22 cellular contexts compared by ENCODE assay signal in genomic region chr20:43731469-43731868, GRCh38. TPM values are rescaled to one million over a fixed set of nuclear protein-coding genes. Genes with fewer than 3 reads are reported as not detected.
DNase-seq lines count a peak whose midpoint lies in the region; ATAC-seq and TF ChIP-seq lines count a peak whose summit lies in the region.
"Had no signal": no experiment of that assay in that cellular context is flagged by ENCODE, and none has a peak within 500 bp of the region (broad histone marks: within the 10 kb centered on the region; RNA-seq: fewer than 3 reads in every experiment).

No MANE protein-coding gene starts in this region.

- H2AK9ac ChIP-seq in IMR-90 (replicated peaks; ENCODE audit: low read depth, low read length, poor library complexity) = peak overlapping the region; percentile 50

- POLR2A ChIA-PET in IMR-90 (lab: Charles Lee; ENCODE audit: unreplicated experiment) (no interaction called here), HEK293T (lab: Yijun Ruan, JAX) (no interaction called here)
- POLR2A ChIA-PET in naive thymus-derived CD8-positive, alpha-beta T cell (lab: Charles Lee) = no interaction called here

- peak; percentile 65 for ATAC-seq in IMR-90 (ENCODE audit: low read depth)
- ATAC-seq in naive thymus-derived CD8-positive, alpha-beta T cell = no peak
- no peak for ATAC-seq in HG02884 (IDR thresholded peaks at IDR 0.05; ENCODE audit: unreplicated experiment)
- ATAC-seq: effector memory CD8-positive, alpha-beta T cell; GM23338; WTC11 had no signal

- H3K9me3 Mint-ChIP-seq in naive thymus-derived CD8-positive, alpha-beta T cell = peaks cover 0 to 7% (median 3%) of the 10 kb centered on the region in 9 donors
- H3K9me3 Mint-ChIP-seq: effector memory CD8-positive, alpha-beta T cell; GM23338; neural crest cell had no signal

- H3K36me3 Mint-ChIP-seq in naive thymus-derived CD8-positive, alpha-beta T cell = no peaks in the 10 kb centered on the region
- H3K36me3 Mint-ChIP-seq: WTC11 had no signal

- no peak overlapping the region; the same call in 1 of the 2 replicates for H3K14ac ChIP-seq in IMR-90 (replicated peaks; ENCODE audit: low read depth, low read length)

- no peaks in the 10 kb centered on the region for H3K36me3 ChIP-seq in IMR-90 (ENCODE audit: control insufficient read depth, insufficient read depth, low read length)
- H3K36me3 ChIP-seq: lower lobe of right lung, thyroid gland had no signal

- DNase-seq in AG20443 (ENCODE audit: low spot score) (peak; percentile 45), IMR-90 (peak; percentile 84), amniotic epithelial cell (ENCODE audit: low read depth) (peak; percentile 74), fibroblast of villous mesenchyme (ENCODE audit: low read depth) (peak; percentile 63), HEK293T (ENCODE audit: extremely low spot score) (no peak), NAMALWA (ENCODE audit: low spot score) (no peak)
- DNase-seq in naive thymus-derived CD8-positive, alpha-beta T cell = no peak
- DNase-seq: activated naive CD4-positive, alpha-beta T cell treated with anti-CD3 and anti-CD28 coated beads for 36 hours; AML-193; caudate nucleus; DMS153; effector memory CD8-positive, alpha-beta T cell; lower lobe of right lung; NCI-H1092; OCI-M1; stimulated activated CD4-positive, alpha-beta T cell treated with anti-CD3 and anti-CD28 coated beads, Interleukin-1b, Interleukin-23, amount 100 ng/mL, for 48 hours; SW 1271; thyroid gland had no signal

- H3K4me2 ChIP-seq in IMR-90 (ENCODE audit: low read depth, low read length) = no peak overlapping the region
- H3K4me2 ChIP-seq: GM23338 had no signal

- in situ Hi-C loops in IMR-90 (cut with MboI; ENCODE audit: low sequenced_read_pairs) = no loop called here

- H3K27me3 Mint-ChIP-seq in naive thymus-derived CD8-positive, alpha-beta T cell = no peaks in the 10 kb centered on the region

- H3K27ac ChIP-seq in IMR-90 (ENCODE audit: insufficient read depth, low read length) = no peak overlapping the region
- H3K27ac ChIP-seq: lower lobe of right lung, thyroid gland had no signal

- TF ChIP-seq CTCF in IMR-90 (conservative IDR thresholded peaks at IDR 0.05; ENCODE audit: low read depth, low read length) = no peak
- TF ChIP-seq CTCF in fibroblast of villous mesenchyme (IDR thresholded peaks at IDR 0.05; ENCODE audit: insufficient read depth, low read depth, low read length) = no peak

- H2BK5ac ChIP-seq in IMR-90 (ENCODE audit: low read depth, low read length, poor library complexity, severe bottlenecking) = no peak overlapping the region

- no peak overlapping the region for H4K5ac ChIP-seq in IMR-90 (ENCODE audit: low read depth, low read length)

- H3K9me3 ChIP-seq in IMR-90 (ENCODE audit: control insufficient read depth, insufficient read depth, low read length) = no peaks in the 10 kb centered on the region
- H3K9me3 ChIP-seq: lower lobe of right lung, thyroid gland had no signal

- H2AFZ ChIP-seq in IMR-90 (replicated peaks; ENCODE audit: low read length, poor library complexity) = peak overlapping the region; percentile 43
- H2AFZ ChIP-seq: GM23338 had no signal

- no peaks in the 10 kb centered on the region for H3K79me1 ChIP-seq in IMR-90 (ENCODE audit: low read depth in 1 of 2, low read length in 2 of 2)

- H3K9me1 ChIP-seq in IMR-90 (ENCODE audit: insufficient read depth, low read length) = peaks cover 6% of the 10 kb centered on the region

- H3K4ac ChIP-seq in IMR-90 (ENCODE audit: low read depth, low read length) = no peak overlapping the region

- WGBS in IMR-90 (ENCODE audit: extremely low coverage in 2 of 2, insufficient read length in 1 of 2), 2 experiments = no CpG with 5 or more reads among the region's 7 CpGs

- peaks cover 3% of the 10 kb centered on the region; the same call in 1 of the 2 replicates for H4K20me1 ChIP-seq in IMR-90 (ENCODE audit: insufficient read depth, low read length)

- H3K4me3 ChIP-seq in IMR-90 (ENCODE audit: insufficient read depth, low read depth, low read length) = no peak overlapping the region
- no peak overlapping the region for H3K4me3 ChIP-seq in fibroblast of villous mesenchyme (ENCODE audit: low read depth, low read length)
- H3K4me3 ChIP-seq: GM23338, lower lobe of right lung, thyroid gland had no signal

- no peak overlapping the region for H4K8ac ChIP-seq in IMR-90 (ENCODE audit: low read depth in 2 of 2, low read length in 2 of 2)

- H3K27me3 ChIP-seq in IMR-90 (ENCODE audit: control insufficient read depth, insufficient read depth, low read length) = peaks cover 9% of the 10 kb centered on the region
- H3K27me3 ChIP-seq: thyroid gland had no signal

- H3K23ac ChIP-seq in IMR-90 (ENCODE audit: low read depth, low read length) = no peak overlapping the region

- peak overlapping the region; percentile 69; the same call in 1 of the 2 replicates for H2AK5ac ChIP-seq in IMR-90 (ENCODE audit: low read depth, low read length)

- dilution Hi-C loops in IMR-90 (cut with HindIII; ENCODE audit: low sequenced_read_pairs, unreplicated experiment) = no loop called here

- no peak overlapping the region for H3K56ac ChIP-seq in IMR-90 (ENCODE audit: extremely low read depth, insufficient read depth, low read length)

- CTCF ChIA-PET in IMR-90 (lab: Yijun Ruan, JAX) = interaction anchor here (0.7 to 1.1 kb wide), 2 partner anchors 18 to 19 kb away, joined by 3 to 4 read pairs; no protein-coding TSS in a partner anchor
- CTCF ChIA-PET in HEK293T (lab: Yijun Ruan, JAX) = no interaction called here

- no peak overlapping the region for H3K9ac ChIP-seq in IMR-90 (ENCODE audit: low read depth, low read length)

- peaks cover 28 to 51% (median 48%) of the 10 kb centered on the region in 4 donors for H3K4me1 Mint-ChIP-seq in naive thymus-derived CD8-positive, alpha-beta T cell
- H3K4me1 Mint-ChIP-seq: neural crest cell had no signal

- TF ChIP-seq RAD21 in IMR-90 (IDR thresholded peaks at IDR 0.05; ENCODE audit: low read length) = no peak

- no peak overlapping the region for H4K91ac ChIP-seq in IMR-90 (ENCODE audit: insufficient read depth, low read depth, low read length)

- H3K4me3 Mint-ChIP-seq in naive thymus-derived CD8-positive, alpha-beta T cell = peak overlapping the region in 1 of 10 donors; percentile 12
- H3K4me3 Mint-ChIP-seq: activated naive CD4-positive, alpha-beta T cell treated with anti-CD3 and anti-CD28 coated beads for 36 hours; effector memory CD8-positive, alpha-beta T cell; GM23338; neural crest cell; WTC11 had no signal

- no peak overlapping the region for H2BK120ac ChIP-seq in IMR-90 (ENCODE audit: low read depth, low read length)

- intact Hi-C loops in IMR-90 (cut with micrococcal nuclease) = no loop called here

- no peak for TF ChIP-seq POLR2A in IMR-90 (IDR thresholded peaks at IDR 0.05; ENCODE audit: low read depth, low read length)

- H2BK20ac ChIP-seq in IMR-90 (ENCODE audit: low read depth, low read length) = no peak overlapping the region

- peaks cover 9% of the 10 kb centered on the region; the same call in 1 of the 2 replicates for H3K4me1 ChIP-seq in IMR-90 (ENCODE audit: control insufficient read depth, insufficient read depth, low read length)
- H3K4me1 ChIP-seq: lower lobe of right lung, thyroid gland had no signal

- H3K27ac Mint-ChIP-seq in naive thymus-derived CD8-positive, alpha-beta T cell = peak overlapping the region in 1 of 10 donors; percentile 33
- H3K27ac Mint-ChIP-seq: activated naive CD4-positive, alpha-beta T cell treated with anti-CD3 and anti-CD28 coated beads for 36 hours; effector memory CD8-positive, alpha-beta T cell; GM23338; WTC11 had no signal

- no TSS peak for BruUV-seq in IMR-90 (replicated peaks; lab: Mats Ljungman, UMichigan)

- no peak overlapping the region for H3K18ac ChIP-seq in IMR-90 (ENCODE audit: low read depth, low read length)

- H2BK15ac ChIP-seq in IMR-90 (ENCODE audit: low read depth, low read length) = no peak overlapping the region

TF ChIP-seq in IMR-90, 13 proteins besides CTCF, POLR2A, EP300 and RAD21 (continues in another document):
- TF ChIP-seq MXI1 (IDR thresholded peaks at IDR 0.05; ENCODE audit: borderline replicate concordance, low read depth, low read length) = no peak
- TF ChIP-seq RCOR1 (IDR thresholded peaks at IDR 0.05; ENCODE audit: insufficient replicate concordance, low read length) = no peak
- TF ChIP-seq USF2 (IDR thresholded peaks at IDR 0.05; ENCODE audit: low read depth, low read length) = no peak
- no peak for TF ChIP-seq SMC3 (IDR thresholded peaks at IDR 0.05; ENCODE audit: low read depth, low read length)

TF ChIP-seq in HEK293T, 16 proteins besides CTCF, POLR2A, EP300 and RAD21:
- TF ChIP-seq FOXM1 (IDR thresholded peaks at IDR 0.05; ENCODE audit: borderline replicate concordance) = no peak
- no peak for TF ChIP-seq L3MBTL2 (conservative IDR thresholded peaks at IDR 0.05)
- TF ChIP-seq ELF4 (IDR thresholded peaks at IDR 0.05) = no peak
- TF ChIP-seq HDGF (IDR thresholded peaks at IDR 0.05; ENCODE audit: borderline replicate concordance) = no peak
- no peak for TF ChIP-seq CTBP1 (IDR thresholded peaks at IDR 0.05; ENCODE audit: borderline replicate concordance)
- TF ChIP-seq FOXK2 (IDR thresholded peaks at IDR 0.05) = no peak
- TF ChIP-seq FOXA1 (IDR thresholded peaks at IDR 0.05) = no peak
- TF ChIP-seq SUZ12 (IDR thresholded peaks at IDR 0.05) = no peak
- TF ChIP-seq LEF1 (IDR thresholded peaks at IDR 0.05; ENCODE audit: borderline replicate concordance) = no peak
- TF ChIP-seq SP1 (IDR thresholded peaks at IDR 0.05) = no peak
- TF ChIP-seq ZNF384 (IDR thresholded peaks at IDR 0.05) = no peak
- TF ChIP-seq NFRKB (IDR thresholded peaks at IDR 0.05) = no peak
- TF ChIP-seq BHLHE40 (IDR thresholded peaks at IDR 0.05; ENCODE audit: borderline replicate concordance) = no peak

RNA-seq across cellular contexts. Expression of gene GTSF1L, which starts 4.7 kb away (rescaled TPM):
- total RNA-seq in IMR-90 (2012; rRNA removed) (not detected in 2 replicates), fibroblast of villous mesenchyme (not detected in 2 replicates)
- polyA plus RNA-seq in IMR-90 (2012; rRNA removed) = not detected in 2 replicates
- not detected in 2 replicates for polyA plus RNA-seq in IMR-90 (2012; cell fraction: cytosol; rRNA removed)
- polyA plus RNA-seq in IMR-90 (2012; cell fraction: nucleus; rRNA removed; ENCODE audit: low replicate concordance) = not detected in 2 replicates
- under 1 TPM; 0.73 to 0.80 TPM for total RNA-seq in naive thymus-derived CD8-positive, alpha-beta T cell
- 1 to 10 TPM in 1 of 3 donors, under 1 TPM in 2; 0.25 to 1.6 (median 0.97) TPM for polyA plus RNA-seq in naive thymus-derived CD8-positive, alpha-beta T cell
- total RNA-seq: activated naive CD4-positive, alpha-beta T cell treated with anti-CD3 and anti-CD28 coated beads for 36 hours; GM23338; lower lobe of right lung; neural crest cell; thyroid gland; WTC11 had no signal
- polyA plus RNA-seq: GM23338 had no signal

Comparison
In these comparisons a context has a peak if more than half of its experiments do, and no peak if none do; other contexts are left out.
1. DNase-seq: peak in AG20443 (single experiment), IMR-90 (single experiment), amniotic epithelial cell (single experiment) and fibroblast of villous mesenchyme (single experiment); none in HEK293T (single experiment), NAMALWA (single experiment) and naive thymus-derived CD8-positive, alpha-beta T cell (0 of 10).